In the genomic region with DNA sequence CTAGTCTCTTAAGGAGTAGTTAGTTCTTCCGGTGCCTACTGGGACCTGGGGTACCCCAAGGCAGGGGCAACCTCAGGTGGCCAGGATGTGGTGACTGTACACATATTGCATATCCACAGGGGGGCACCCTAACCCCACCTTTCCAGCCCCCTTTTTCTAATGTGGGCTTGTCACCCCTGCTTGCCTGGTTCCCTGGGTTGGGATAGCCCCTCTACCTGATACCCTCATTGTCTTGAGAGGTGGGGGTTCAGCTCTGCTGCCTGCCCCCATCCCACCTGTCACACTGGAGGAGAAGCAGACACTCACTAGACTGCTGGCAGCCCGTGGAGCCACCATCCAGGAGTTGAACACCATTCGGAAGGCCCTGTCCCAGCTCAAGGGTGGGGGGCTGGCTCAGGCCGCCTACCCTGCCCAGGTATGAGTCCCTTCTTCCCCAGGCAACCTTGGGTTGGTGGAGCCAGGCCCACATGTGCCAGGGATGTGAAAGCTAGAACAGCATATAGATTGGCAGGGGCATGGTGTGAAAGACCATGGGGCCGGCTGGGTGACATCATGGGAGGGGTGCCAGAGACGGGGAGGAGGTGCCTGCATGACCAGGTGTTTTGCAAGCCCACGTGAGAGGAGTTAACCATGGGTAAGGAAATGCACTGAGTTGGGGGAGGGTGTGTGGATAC, we compare ENCODE assay signal across 1 cellular context.
TF ChIP-seq lines count a peak whose summit lies in the region.

No MANE protein-coding gene starts in this region.

TF ChIP-seq in HepG2, 621 proteins besides CTCF, POLR2A, EP300 and RAD21 (continues in another document):
- TF ChIP-seq ZNF207 (IDR thresholded peaks at IDR 0.05; ENCODE audit: borderline replicate concordance) (no peak), FOSL1 (CRISPR knock-in tag; IDR thresholded peaks at IDR 0.05; ENCODE audit: borderline replicate concordance) (no peak), SP5 (CRISPR knock-in tag; IDR thresholded peaks at IDR 0.05; ENCODE audit: borderline replicate concordance, low read depth) (no peak), FOXK1 (CRISPR knock-in tag; IDR thresholded peaks at IDR 0.05; ENCODE audit: borderline replicate concordance, low read depth) (no peak), ZBTB3 (CRISPR knock-in tag; IDR thresholded peaks at IDR 0.05; ENCODE audit: borderline replicate concordance, low read depth) (no peak), ZNF335 (CRISPR knock-in tag; IDR thresholded peaks at IDR 0.05) (no peak), ZSCAN25 (CRISPR knock-in tag; IDR thresholded peaks at IDR 0.05) (peak; percentile 88), ISX (CRISPR knock-in tag; conservative IDR thresholded peaks at IDR 0.05) (no peak), EEA1 (CRISPR knock-in tag; IDR thresholded peaks at IDR 0.05; ENCODE audit: borderline replicate concordance) (no peak), TEAD3 (CRISPR knock-in tag; optimal IDR thresholded peaks at IDR 0.05; ENCODE audit: borderline replicate concordance) (peak; percentile 8), RORA (CRISPR knock-in tag; IDR thresholded peaks at IDR 0.05) (no peak), ZNF441 (CRISPR knock-in tag; IDR thresholded peaks at IDR 0.05; ENCODE audit: borderline replicate concordance) (no peak), NAIF1 (CRISPR knock-in tag; IDR thresholded peaks at IDR 0.05; ENCODE audit: borderline replicate concordance) (no peak), SMC3 (IDR thresholded peaks at IDR 0.05; ENCODE audit: low read length) (peak; percentile 78), ZFP37 (CRISPR knock-in tag; IDR thresholded peaks at IDR 0.05; ENCODE audit: borderline replicate concordance) (no peak), PLRG1 (conservative IDR thresholded peaks at IDR 0.05) (no peak), ZFX (CRISPR knock-in tag; IDR thresholded peaks at IDR 0.05; ENCODE audit: low read depth) (peak; percentile 31; the same call in 1 of the 2 replicates), STAG1 (CRISPR knock-in tag; IDR thresholded peaks at IDR 0.05) (peak; percentile 89), ZNF605 (CRISPR knock-in tag; IDR thresholded peaks at IDR 0.05) (no peak), NFKB2 (CRISPR knock-in tag; IDR thresholded peaks at IDR 0.05; ENCODE audit: borderline replicate concordance) (no peak), HHEX (CRISPR knock-in tag; IDR thresholded peaks at IDR 0.05) (no peak), KDM5B (CRISPR knock-in tag; IDR thresholded peaks at IDR 0.05; ENCODE audit: borderline replicate concordance) (0 out of 2 replicates have a peak, but pooled peaks have one; percentile 14), ATF7-NPFF (CRISPR knock-in tag; IDR thresholded peaks at IDR 0.05; ENCODE audit: low read depth) (no peak; the same call in 1 of the 2 replicates), TCF12 (IDR thresholded peaks at IDR 0.05) (no peak), TCF12 (CRISPR knock-in tag; IDR thresholded peaks at IDR 0.05) (no peak), ZNF773 (CRISPR knock-in tag; IDR thresholded peaks at IDR 0.05; ENCODE audit: borderline replicate concordance) (no peak), ZNF3 (CRISPR knock-in tag; IDR thresholded peaks at IDR 0.05) (no peak), ZNF547 (CRISPR knock-in tag; IDR thresholded peaks at IDR 0.05) (peak; percentile 55; the same call in 1 of the 2 replicates), ZNF317 (CRISPR knock-in tag; IDR thresholded peaks at IDR 0.05) (no peak)
- TF ChIP-seq, protein P1, sequence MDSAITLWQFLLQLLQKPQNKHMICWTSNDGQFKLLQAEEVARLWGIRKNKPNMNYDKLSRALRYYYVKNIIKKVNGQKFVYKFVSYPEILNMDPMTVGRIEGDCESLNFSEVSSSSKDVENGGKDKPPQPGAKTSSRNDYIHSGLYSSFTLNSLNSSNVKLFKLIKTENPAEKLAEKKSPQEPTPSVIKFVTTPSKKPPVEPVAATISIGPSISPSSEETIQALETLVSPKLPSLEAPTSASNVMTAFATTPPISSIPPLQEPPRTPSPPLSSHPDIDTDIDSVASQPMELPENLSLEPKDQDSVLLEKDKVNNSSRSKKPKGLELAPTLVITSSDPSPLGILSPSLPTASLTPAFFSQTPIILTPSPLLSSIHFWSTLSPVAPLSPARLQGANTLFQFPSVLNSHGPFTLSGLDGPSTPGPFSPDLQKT (CRISPR knock-in tag; IDR thresholded peaks at IDR 0.05; ENCODE audit: borderline replicate concordance), result no peak
- TF ChIP-seq, protein P2, sequence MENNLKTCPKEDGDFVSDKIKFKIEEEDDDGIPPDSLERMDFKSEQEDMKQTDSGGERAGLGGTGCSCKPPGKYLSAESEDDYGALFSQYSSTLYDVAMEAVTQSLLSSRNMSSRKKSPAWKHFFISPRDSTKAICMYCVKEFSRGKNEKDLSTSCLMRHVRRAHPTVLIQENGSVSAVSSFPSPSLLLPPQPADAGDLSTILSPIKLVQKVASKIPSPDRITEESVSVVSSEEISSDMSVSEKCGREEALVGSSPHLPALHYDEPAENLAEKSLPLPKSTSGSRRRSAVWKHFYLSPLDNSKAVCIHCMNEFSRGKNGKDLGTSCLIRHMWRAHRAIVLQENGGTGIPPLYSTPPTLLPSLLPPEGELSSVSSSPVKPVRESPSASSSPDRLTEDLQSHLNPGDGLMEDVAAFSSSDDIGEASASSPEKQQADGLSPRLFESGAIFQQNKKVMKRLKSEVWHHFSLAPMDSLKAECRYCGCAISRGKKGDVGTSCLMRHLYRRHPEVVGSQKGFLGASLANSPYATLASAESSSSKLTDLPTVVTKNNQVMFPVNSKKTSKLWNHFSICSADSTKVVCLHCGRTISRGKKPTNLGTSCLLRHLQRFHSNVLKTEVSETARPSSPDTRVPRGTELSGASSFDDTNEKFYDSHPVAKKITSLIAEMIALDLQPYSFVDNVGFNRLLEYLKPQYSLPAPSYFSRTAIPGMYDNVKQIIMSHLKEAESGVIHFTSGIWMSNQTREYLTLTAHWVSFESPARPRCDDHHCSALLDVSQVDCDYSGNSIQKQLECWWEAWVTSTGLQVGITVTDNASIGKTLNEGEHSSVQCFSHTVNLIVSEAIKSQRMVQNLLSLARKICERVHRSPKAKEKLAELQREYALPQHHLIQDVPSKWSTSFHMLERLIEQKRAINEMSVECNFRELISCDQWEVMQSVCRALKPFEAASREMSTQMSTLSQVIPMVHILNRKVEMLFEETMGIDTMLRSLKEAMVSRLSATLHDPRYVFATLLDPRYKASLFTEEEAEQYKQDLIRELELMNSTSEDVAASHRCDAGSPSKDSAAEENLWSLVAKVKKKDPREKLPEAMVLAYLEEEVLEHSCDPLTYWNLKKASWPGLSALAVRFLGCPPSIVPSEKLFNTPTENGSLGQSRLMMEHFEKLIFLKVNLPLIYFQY (CRISPR knock-in tag; IDR thresholded peaks at IDR 0.05; ENCODE audit: borderline replicate concordance), result no peak
- TF ChIP-seq, protein P3, sequence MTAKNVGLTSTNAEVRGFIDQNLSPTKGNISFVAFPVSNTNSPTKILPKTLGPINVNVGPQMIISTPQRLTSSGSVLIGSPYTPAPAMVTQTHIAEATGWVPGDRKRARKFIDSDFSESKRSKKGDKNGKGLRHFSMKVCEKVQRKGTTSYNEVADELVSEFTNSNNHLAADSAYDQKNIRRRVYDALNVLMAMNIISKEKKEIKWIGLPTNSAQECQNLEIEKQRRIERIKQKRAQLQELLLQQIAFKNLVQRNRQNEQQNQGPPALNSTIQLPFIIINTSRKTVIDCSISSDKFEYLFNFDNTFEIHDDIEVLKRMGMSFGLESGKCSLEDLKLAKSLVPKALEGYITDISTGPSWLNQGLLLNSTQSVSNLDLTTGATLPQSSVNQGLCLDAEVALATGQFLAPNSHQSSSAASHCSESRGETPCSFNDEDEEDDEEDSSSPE (CRISPR knock-in tag; IDR thresholded peaks at IDR 0.05), result no peak
- TF ChIP-seq, protein P4, sequence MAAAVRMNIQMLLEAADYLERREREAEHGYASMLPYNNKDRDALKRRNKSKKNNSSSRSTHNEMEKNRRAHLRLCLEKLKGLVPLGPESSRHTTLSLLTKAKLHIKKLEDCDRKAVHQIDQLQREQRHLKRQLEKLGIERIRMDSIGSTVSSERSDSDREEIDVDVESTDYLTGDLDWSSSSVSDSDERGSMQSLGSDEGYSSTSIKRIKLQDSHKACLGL (CRISPR knock-in tag; IDR thresholded peaks at IDR 0.05), result 0 out of 2 replicates have a peak, but pooled peaks have one; percentile 2
- TF ChIP-seq, protein P5, sequence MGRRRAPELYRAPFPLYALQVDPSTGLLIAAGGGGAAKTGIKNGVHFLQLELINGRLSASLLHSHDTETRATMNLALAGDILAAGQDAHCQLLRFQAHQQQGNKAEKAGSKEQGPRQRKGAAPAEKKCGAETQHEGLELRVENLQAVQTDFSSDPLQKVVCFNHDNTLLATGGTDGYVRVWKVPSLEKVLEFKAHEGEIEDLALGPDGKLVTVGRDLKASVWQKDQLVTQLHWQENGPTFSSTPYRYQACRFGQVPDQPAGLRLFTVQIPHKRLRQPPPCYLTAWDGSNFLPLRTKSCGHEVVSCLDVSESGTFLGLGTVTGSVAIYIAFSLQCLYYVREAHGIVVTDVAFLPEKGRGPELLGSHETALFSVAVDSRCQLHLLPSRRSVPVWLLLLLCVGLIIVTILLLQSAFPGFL (CRISPR knock-in tag; IDR thresholded peaks at IDR 0.05), result no peak
- TF ChIP-seq, protein P6, sequence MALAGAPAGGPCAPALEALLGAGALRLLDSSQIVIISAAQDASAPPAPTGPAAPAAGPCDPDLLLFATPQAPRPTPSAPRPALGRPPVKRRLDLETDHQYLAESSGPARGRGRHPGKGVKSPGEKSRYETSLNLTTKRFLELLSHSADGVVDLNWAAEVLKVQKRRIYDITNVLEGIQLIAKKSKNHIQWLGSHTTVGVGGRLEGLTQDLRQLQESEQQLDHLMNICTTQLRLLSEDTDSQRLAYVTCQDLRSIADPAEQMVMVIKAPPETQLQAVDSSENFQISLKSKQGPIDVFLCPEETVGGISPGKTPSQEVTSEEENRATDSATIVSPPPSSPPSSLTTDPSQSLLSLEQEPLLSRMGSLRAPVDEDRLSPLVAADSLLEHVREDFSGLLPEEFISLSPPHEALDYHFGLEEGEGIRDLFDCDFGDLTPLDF (CRISPR knock-in tag; IDR thresholded peaks at IDR 0.05), result no peak
- TF ChIP-seq, protein P7, sequence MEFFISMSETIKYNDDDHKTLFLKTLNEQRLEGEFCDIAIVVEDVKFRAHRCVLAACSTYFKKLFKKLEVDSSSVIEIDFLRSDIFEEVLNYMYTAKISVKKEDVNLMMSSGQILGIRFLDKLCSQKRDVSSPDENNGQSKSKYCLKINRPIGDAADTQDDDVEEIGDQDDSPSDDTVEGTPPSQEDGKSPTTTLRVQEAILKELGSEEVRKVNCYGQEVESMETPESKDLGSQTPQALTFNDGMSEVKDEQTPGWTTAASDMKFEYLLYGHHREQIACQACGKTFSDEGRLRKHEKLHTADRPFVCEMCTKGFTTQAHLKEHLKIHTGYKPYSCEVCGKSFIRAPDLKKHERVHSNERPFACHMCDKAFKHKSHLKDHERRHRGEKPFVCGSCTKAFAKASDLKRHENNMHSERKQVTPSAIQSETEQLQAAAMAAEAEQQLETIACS (CRISPR knock-in tag; IDR thresholded peaks at IDR 0.05), result no peak
- TF ChIP-seq, protein P8, sequence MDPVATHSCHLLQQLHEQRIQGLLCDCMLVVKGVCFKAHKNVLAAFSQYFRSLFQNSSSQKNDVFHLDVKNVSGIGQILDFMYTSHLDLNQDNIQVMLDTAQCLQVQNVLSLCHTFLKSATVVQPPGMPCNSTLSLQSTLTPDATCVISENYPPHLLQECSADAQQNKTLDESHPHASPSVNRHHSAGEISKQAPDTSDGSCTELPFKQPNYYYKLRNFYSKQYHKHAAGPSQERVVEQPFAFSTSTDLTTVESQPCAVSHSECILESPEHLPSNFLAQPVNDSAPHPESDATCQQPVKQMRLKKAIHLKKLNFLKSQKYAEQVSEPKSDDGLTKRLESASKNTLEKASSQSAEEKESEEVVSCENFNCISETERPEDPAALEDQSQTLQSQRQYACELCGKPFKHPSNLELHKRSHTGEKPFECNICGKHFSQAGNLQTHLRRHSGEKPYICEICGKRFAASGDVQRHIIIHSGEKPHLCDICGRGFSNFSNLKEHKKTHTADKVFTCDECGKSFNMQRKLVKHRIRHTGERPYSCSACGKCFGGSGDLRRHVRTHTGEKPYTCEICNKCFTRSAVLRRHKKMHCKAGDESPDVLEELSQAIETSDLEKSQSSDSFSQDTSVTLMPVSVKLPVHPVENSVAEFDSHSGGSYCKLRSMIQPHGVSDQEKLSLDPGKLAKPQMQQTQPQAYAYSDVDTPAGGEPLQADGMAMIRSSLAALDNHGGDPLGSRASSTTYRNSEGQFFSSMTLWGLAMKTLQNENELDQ (CRISPR knock-in tag; IDR thresholded peaks at IDR 0.05; ENCODE audit: borderline replicate concordance), result no peak
- TF ChIP-seq, protein P9, sequence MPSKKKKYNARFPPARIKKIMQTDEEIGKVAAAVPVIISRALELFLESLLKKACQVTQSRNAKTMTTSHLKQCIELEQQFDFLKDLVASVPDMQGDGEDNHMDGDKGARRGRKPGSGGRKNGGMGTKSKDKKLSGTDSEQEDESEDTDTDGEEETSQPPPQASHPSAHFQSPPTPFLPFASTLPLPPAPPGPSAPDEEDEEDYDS (CRISPR knock-in tag; IDR thresholded peaks at IDR 0.05), result no peak
- TF ChIP-seq, protein P10, sequence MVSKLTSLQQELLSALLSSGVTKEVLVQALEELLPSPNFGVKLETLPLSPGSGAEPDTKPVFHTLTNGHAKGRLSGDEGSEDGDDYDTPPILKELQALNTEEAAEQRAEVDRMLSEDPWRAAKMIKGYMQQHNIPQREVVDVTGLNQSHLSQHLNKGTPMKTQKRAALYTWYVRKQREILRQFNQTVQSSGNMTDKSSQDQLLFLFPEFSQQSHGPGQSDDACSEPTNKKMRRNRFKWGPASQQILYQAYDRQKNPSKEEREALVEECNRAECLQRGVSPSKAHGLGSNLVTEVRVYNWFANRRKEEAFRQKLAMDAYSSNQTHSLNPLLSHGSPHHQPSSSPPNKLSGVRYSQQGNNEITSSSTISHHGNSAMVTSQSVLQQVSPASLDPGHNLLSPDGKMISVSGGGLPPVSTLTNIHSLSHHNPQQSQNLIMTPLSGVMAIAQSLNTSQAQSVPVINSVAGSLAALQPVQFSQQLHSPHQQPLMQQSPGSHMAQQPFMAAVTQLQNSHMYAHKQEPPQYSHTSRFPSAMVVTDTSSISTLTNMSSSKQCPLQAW (CRISPR knock-in tag; IDR thresholded peaks at IDR 0.05), result no peak
- TF ChIP-seq, protein P11, sequence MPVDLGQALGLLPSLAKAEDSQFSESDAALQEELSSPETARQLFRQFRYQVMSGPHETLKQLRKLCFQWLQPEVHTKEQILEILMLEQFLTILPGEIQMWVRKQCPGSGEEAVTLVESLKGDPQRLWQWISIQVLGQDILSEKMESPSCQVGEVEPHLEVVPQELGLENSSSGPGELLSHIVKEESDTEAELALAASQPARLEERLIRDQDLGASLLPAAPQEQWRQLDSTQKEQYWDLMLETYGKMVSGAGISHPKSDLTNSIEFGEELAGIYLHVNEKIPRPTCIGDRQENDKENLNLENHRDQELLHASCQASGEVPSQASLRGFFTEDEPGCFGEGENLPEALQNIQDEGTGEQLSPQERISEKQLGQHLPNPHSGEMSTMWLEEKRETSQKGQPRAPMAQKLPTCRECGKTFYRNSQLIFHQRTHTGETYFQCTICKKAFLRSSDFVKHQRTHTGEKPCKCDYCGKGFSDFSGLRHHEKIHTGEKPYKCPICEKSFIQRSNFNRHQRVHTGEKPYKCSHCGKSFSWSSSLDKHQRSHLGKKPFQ (CRISPR knock-in tag; IDR thresholded peaks at IDR 0.05; ENCODE audit: insufficient replicate concordance), result no peak
- TF ChIP-seq, protein P12, sequence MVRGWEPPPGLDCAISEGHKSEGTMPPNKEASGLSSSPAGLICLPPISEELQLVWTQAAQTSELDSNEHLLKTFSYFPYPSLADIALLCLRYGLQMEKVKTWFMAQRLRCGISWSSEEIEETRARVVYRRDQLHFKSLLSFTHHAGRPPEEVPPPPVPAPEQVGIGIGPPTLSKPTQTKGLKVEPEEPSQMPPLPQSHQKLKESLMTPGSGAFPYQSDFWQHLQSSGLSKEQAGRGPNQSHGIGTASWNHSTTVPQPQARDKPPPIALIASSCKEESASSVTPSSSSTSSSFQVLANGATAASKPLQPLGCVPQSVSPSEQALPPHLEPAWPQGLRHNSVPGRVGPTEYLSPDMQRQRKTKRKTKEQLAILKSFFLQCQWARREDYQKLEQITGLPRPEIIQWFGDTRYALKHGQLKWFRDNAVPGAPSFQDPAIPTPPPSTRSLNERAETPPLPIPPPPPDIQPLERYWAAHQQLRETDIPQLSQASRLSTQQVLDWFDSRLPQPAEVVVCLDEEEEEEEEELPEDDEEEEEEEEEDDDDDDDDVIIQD (CRISPR knock-in tag; IDR thresholded peaks at IDR 0.05; ENCODE audit: low read depth), result no peak
